Comparison of ENCODE assay signal across 18 cellular contexts in genomic region chr18:12432881-12433280, GRCh38. TPM values are rescaled to one million over a fixed set of nuclear protein-coding genes. Genes with fewer than 3 reads are reported as not detected.
DNase-seq lines count a peak whose midpoint lies in the region; ATAC-seq, FAIRE-seq and TF ChIP-seq lines count a peak whose summit lies in the region.
"Had no signal": no experiment of that assay in that cellular context is flagged by ENCODE, and none has a peak within 500 bp of the region (broad histone marks: within the 10 kb centered on the region; RNA-seq: fewer than 3 reads in every experiment).

No MANE protein-coding gene starts in this region.

- H3K9me3 ChIP-seq in HepG2 (ENCODE audit: low read length) = no peaks in the 10 kb centered on the region
- no peaks in the 10 kb centered on the region for H3K9me3 ChIP-seq in right lobe of liver
- no peaks in the 10 kb centered on the region for H3K9me3 ChIP-seq in Panc1 (ENCODE audit: control insufficient read depth, insufficient read depth, low read depth, low read length)
- H3K9me3 ChIP-seq in spleen = no peaks in the 10 kb centered on the region
- H3K9me3 ChIP-seq in SJCRH30 (replicated peaks) = no peaks in the 10 kb centered on the region
- H3K9me3 ChIP-seq: HAP-1 had no signal

- no peak for ATAC-seq in HepG2
- no peak for ATAC-seq in right lobe of liver
- ATAC-seq in Panc1 = no peak
- ATAC-seq: GM23338 had no signal

- intact Hi-C loops in HepG2 (cut with micrococcal nuclease; ENCODE audit: unreplicated experiment) = no loop called here
- intact Hi-C loops in right lobe of liver (cut with DNase I) = no loop called here
- intact Hi-C loops in Panc1 (cut with micrococcal nuclease; ENCODE audit: unreplicated experiment) = no loop called here
- intact Hi-C loops in spleen (cut with DNase I; ENCODE audit: low total_unique reads) = no loop called here

- no peaks in the 10 kb centered on the region for H3K9me3 Mint-ChIP-seq in endothelial cell (ENCODE audit: unreplicated experiment)
- H3K9me3 Mint-ChIP-seq: GM23338, HFFc6 had no signal

- no peak for TF ChIP-seq POLR2A in HepG2 (IDR thresholded peaks at IDR 0.05; ENCODE audit: insufficient read depth in 1 of 2, low read depth in 2 of 2, low read length in 2 of 2)
- no peak for TF ChIP-seq POLR2A in right lobe of liver (IDR thresholded peaks at IDR 0.05)
- TF ChIP-seq POLR2A in spleen (IDR thresholded peaks at IDR 0.05) = no peak

- H3K9ac ChIP-seq in HepG2 (ENCODE audit: insufficient read depth, low read depth, low read length) = no peak overlapping the region

- H3K4me3 ChIP-seq in HepG2 (replicated peaks in 1 of 3; ENCODE audit: insufficient read depth in 1 of 3, low read depth in 2 of 3, low read length in 3 of 3) (no peak overlapping the region), right lobe of liver (no peak overlapping the region), Panc1 (ENCODE audit: low read depth in 2 of 2, low read length in 2 of 2) (no peak overlapping the region), spleen (no peak overlapping the region), SJCRH30 (no peak overlapping the region)
- H3K4me3 ChIP-seq: GM23338, HAP-1 had no signal

- no peak for TF ChIP-seq EP300 in HepG2 (IDR thresholded peaks at IDR 0.05; ENCODE audit: low read depth in 2 of 2, low read length in 2 of 2)
- no peak for TF ChIP-seq EP300 in HepG2 (CRISPR knock-in tag; IDR thresholded peaks at IDR 0.05; ENCODE audit: borderline replicate concordance)

- H4K20me1 ChIP-seq in HepG2 (ENCODE audit: insufficient read depth, low read length) = no peaks in the 10 kb centered on the region

- H3K36me3 Mint-ChIP-seq in endothelial cell (ENCODE audit: low read depth, unreplicated experiment) = peaks cover 16% of the 10 kb centered on the region
- H3K36me3 Mint-ChIP-seq: CD4-positive, alpha-beta memory T cell had no signal

- H3K4me2 ChIP-seq in HepG2 (ENCODE audit: low read depth, low read length) = no peak overlapping the region
- H3K4me2 ChIP-seq: GM23338 had no signal

- no peaks in the 10 kb centered on the region for H3K79me2 ChIP-seq in HepG2 (ENCODE audit: insufficient read depth, low read length)

- H3K4me3 Mint-ChIP-seq in endothelial cell (ENCODE audit: unreplicated experiment) = peak overlapping the region; percentile 14
- H3K4me3 Mint-ChIP-seq: CD4-positive, alpha-beta memory T cell; GM23338; HFFc6 had no signal

- peaks cover 6 to 31% of the 10 kb centered on the region in 2 experiments; a peak in 4 of 5 replicates for H3K36me3 ChIP-seq in HepG2 (replicated peaks in 1 of 2; ENCODE audit: control insufficient read depth in 1 of 2, insufficient read depth in 2 of 2, low read length in 2 of 2)
- no peaks in the 10 kb centered on the region for H3K36me3 ChIP-seq in right lobe of liver
- H3K36me3 ChIP-seq in Panc1 (ENCODE audit: control insufficient read depth, insufficient read depth, low read length) = no peaks in the 10 kb centered on the region
- peaks cover 0 to 47% (median 3%) of the 10 kb centered on the region in 6 donors for H3K36me3 ChIP-seq in spleen
- H3K36me3 ChIP-seq in SJCRH30 = no peaks in the 10 kb centered on the region

- in situ Hi-C loops in HepG2 (cut with HindIII; ENCODE audit: extremely low pct_ligation_motif_present, low pct_unique_long_range_greater_than_20kb) (no loop called here), Panc1 (cut with HindIII; ENCODE audit: low pct_unique_long_range_greater_than_20kb, low sequenced_read_pairs) (no loop called here)

- CTCF ChIA-PET in HepG2 (lab: Yijun Ruan, JAX; ENCODE audit: low intra/inter-chr PET ratio, low total read pairs) (no interaction called here), Panc1 (lab: Charles Lee) (no interaction called here)

- TF ChIP-seq CTCF in HepG2 (CRISPR knock-in tag; IDR thresholded peaks at IDR 0.05) (no peak), right lobe of liver (IDR thresholded peaks at IDR 0.05) (no peak), Panc1 (IDR thresholded peaks at IDR 0.05) (no peak), endothelial cell (IDR thresholded peaks at IDR 0.05; ENCODE audit: unreplicated experiment) (no peak), spleen (IDR thresholded peaks at IDR 0.05 in 8 of 11, conservative IDR thresholded peaks at IDR 0.05 in 3 of 11) (no peak)

- 98% methylated on average over 20 of the region's 31 CpGs for WGBS in HepG2 (ENCODE audit: low lambda C conversion rate)
- WGBS in right lobe of liver (ENCODE audit: insufficient coverage, low coverage, low lambda C conversion rate, missing lambda C conversion rate) = 100% methylated on average over 1 of the region's 31 CpGs
- WGBS in spleen, 5 donors = 94 to 99% (median 97%) methylated on average over 31 of the region's 31 CpGs

- H3K27ac Mint-ChIP-seq in endothelial cell (ENCODE audit: unreplicated experiment) = no peak overlapping the region
- H3K27ac Mint-ChIP-seq: CD4-positive, alpha-beta memory T cell; GM23338; HFFc6 had no signal

- H3K27me3 ChIP-seq in HepG2 (ENCODE audit: control insufficient read depth in 1 of 2, insufficient read depth in 2 of 2, low read length in 2 of 2) = no peaks in the 10 kb centered on the region
- H3K27me3 ChIP-seq in right lobe of liver = no peaks in the 10 kb centered on the region
- no peaks in the 10 kb centered on the region for H3K27me3 ChIP-seq in Panc1 (ENCODE audit: control insufficient read depth, insufficient read depth, low read length)
- no peaks in the 10 kb centered on the region for H3K27me3 ChIP-seq in spleen (replicated peaks in 1 of 7)
- no peaks in the 10 kb centered on the region for H3K27me3 ChIP-seq in SJCRH30

- peaks cover 3% of the 10 kb centered on the region for H3K27me3 Mint-ChIP-seq in endothelial cell (ENCODE audit: unreplicated experiment)
- H3K27me3 Mint-ChIP-seq: CD4-positive, alpha-beta memory T cell had no signal

- no peak for TF ChIP-seq RAD21 in HepG2 (CRISPR knock-in tag; IDR thresholded peaks at IDR 0.05)

- no peak overlapping the region for H2AFZ ChIP-seq in HepG2 (ENCODE audit: low read length)
- H2AFZ ChIP-seq: GM23338 had no signal

- FAIRE-seq in HepG2 (lab: Jason Lieb, UNC) (no peak), GM19239 (lab: Jason Lieb, UNC) (no peak)
- FAIRE-seq: G401.6, GM12892 had no signal

- no peaks in the 10 kb centered on the region for H3K4me1 Mint-ChIP-seq in endothelial cell (ENCODE audit: unreplicated experiment)
- H3K4me1 Mint-ChIP-seq: CD4-positive, alpha-beta memory T cell had no signal

- no TSS peak for BruUV-seq in HepG2 (replicated peaks; lab: Mats Ljungman, UMichigan)
- BruUV-seq in Panc1 (replicated peaks; lab: Mats Ljungman, UMichigan) = TSS peak; percentile 37

- H3K4me1 ChIP-seq in HepG2 (ENCODE audit: insufficient read depth, low read length) (no peaks in the 10 kb centered on the region), right lobe of liver (no peaks in the 10 kb centered on the region), Panc1 (ENCODE audit: control insufficient read depth, insufficient read depth, low read length) (no peaks in the 10 kb centered on the region), spleen (no peaks in the 10 kb centered on the region), SJCRH30 (no peaks in the 10 kb centered on the region)
- H3K4me1 ChIP-seq: HAP-1 had no signal

- H3K27ac ChIP-seq in HepG2 (ENCODE audit: extremely low read length, insufficient read depth, low read length) (no peak overlapping the region), right lobe of liver (no peak overlapping the region), Panc1 (ENCODE audit: low read length) (no peak overlapping the region), spleen (no peak overlapping the region), SJCRH30 (no peak overlapping the region)

- POLR2A ChIA-PET in HepG2 (lab: Yijun Ruan, JAX) (no interaction called here), Panc1 (lab: Charles Lee) (no interaction called here)

- DNase-seq in HepG2 (ENCODE audit: low spot score) (no peak), right lobe of liver (no peak), Panc1 (ENCODE audit: low read depth, low spot score) (no peak), endothelial cell (ENCODE audit: low spot score) (no peak), spleen (peak; percentile 72), GM19239 (ENCODE audit: insufficient read length, low spot score) (no peak), SJCRH30 (no peak), pons (ENCODE audit: low spot score) (no peak)
- DNase-seq: C1 segment of cervical spinal cord; CD4-positive, alpha-beta memory T cell; COR-L47; DMS153; DND-41; HFFc6 had no signal

RNA-seq across cellular contexts. Expression of gene PRELID3A, which starts 25.2 kb away (rescaled TPM):
- 5.5 and 11.0 TPM in 2 replicates for total RNA-seq in HepG2 (2016; rRNA removed; fragmentation: Illumina TruSeq; extraction: Trizol)
- 3.0 and 3.2 TPM in 2 replicates for total RNA-seq in HepG2 (2016; cell fraction: cytosol; rRNA removed; fragmentation: Illumina TruSeq; extraction: Trizol; ENCODE audit: low read depth)
- total RNA-seq in HepG2 (2016; cell fraction: insoluble cytoplasmic fraction; rRNA removed; fragmentation: Illumina TruSeq; extraction: Trizol) = 4.3 and 10.9 TPM in 2 replicates
- 3.0 and 4.4 TPM in 2 replicates for total RNA-seq in HepG2 (2016; cell fraction: membrane; rRNA removed; fragmentation: Illumina TruSeq; extraction: Trizol)
- total RNA-seq in HepG2 (2016; cell fraction: nucleus; rRNA removed; fragmentation: Illumina TruSeq; extraction: Trizol) = 12.6 and 13.7 TPM in 2 replicates
- 7.2 and 10.3 TPM in 2 replicates for polyA plus RNA-seq in HepG2 (2011; rRNA removed)
- polyA plus RNA-seq in HepG2 (2011; cell fraction: cytosol; rRNA removed) = 4.0 and 6.0 TPM in 2 replicates
- polyA plus RNA-seq in HepG2 (2011; cell fraction: nucleus; rRNA removed) = 61.8 and 73.7 TPM in 2 replicates
- 6.1 and 8.3 TPM in 2 replicates for polyA plus RNA-seq in HepG2 (2012)
- polyA plus RNA-seq in HepG2 (2016; cell fraction: cytosol; fragmentation: Illumina TruSeq; extraction: Trizol; ENCODE audit: low read depth) = 1.6 and 1.7 TPM in 2 replicates
- 5.9 and 7.6 TPM in 2 replicates for polyA plus RNA-seq in HepG2 (2016; cell fraction: insoluble cytoplasmic fraction; fragmentation: Illumina TruSeq; extraction: Trizol; ENCODE audit: low read depth)
- polyA plus RNA-seq in HepG2 (2016; cell fraction: membrane; fragmentation: Illumina TruSeq; extraction: Trizol; ENCODE audit: low read depth) = 2.1 and 2.3 TPM in 2 replicates
- 42.6 and 45.2 TPM in 2 replicates for polyA plus RNA-seq in HepG2 (2016; cell fraction: nucleus; fragmentation: Illumina TruSeq; extraction: Trizol; ENCODE audit: insufficient read depth, low read depth)
- polyA minus RNA-seq in HepG2 (2011; rRNA and poly(A)+ RNA removed; ENCODE audit: low replicate concordance) = 1.4 and 2.5 TPM in 2 replicates
- polyA minus RNA-seq in HepG2 (2011; cell fraction: cytosol; rRNA and poly(A)+ RNA removed) = 0.99 and 2.6 TPM in 2 replicates
- polyA minus RNA-seq in HepG2 (2011; cell fraction: nucleus; rRNA and poly(A)+ RNA removed) = 10.0 and 13.9 TPM in 2 replicates
- total RNA-seq in right lobe of liver = under 1 TPM in 4 of 6 experiments, not detected in 2; 0.19 to 0.62 (median 0.32) TPM
- total RNA-seq in Panc1 (2021; ENCODE audit: unreplicated experiment) = 9.3 TPM
- polyA plus RNA-seq in Panc1 (2012; ENCODE audit: insufficient read length) = 8.3 TPM
- total RNA-seq in endothelial cell (ENCODE audit: unreplicated experiment) = 1.5 TPM
- total RNA-seq in spleen = 1 to 10 TPM; 2.4 to 5.1 (median 3.5) TPM
- 1 to 10 TPM in 2 of 3 donors, under 1 TPM in 1; 0.93 to 2.0 (median 1.1) TPM for polyA plus RNA-seq in spleen
- 1.4 and 2.1 TPM in 2 replicates for total RNA-seq in SJCRH30 (2014; rRNA removed; shearing (Covaris generic))
- polyA plus RNA-seq: CD4-positive, alpha-beta memory T cell had no signal

RNA-seq across cellular contexts. Expression of gene AFG3L2, which starts 55.9 kb away (rescaled TPM):
- total RNA-seq in HepG2 (2016; rRNA removed; fragmentation: Illumina TruSeq; extraction: Trizol) (86.3 and 86.9 TPM in 2 replicates), right lobe of liver (10 to 100 TPM; 30.2 to 47.7 (median 36.3) TPM), Panc1 (2021; ENCODE audit: unreplicated experiment) (58.0 TPM), endothelial cell (ENCODE audit: unreplicated experiment) (47.7 TPM), spleen (10 to 100 TPM; 28.5 to 42.4 (median 35.8) TPM)
- 29.3 and 39.0 TPM in 2 replicates for total RNA-seq in HepG2 (2016; cell fraction: cytosol; rRNA removed; fragmentation: Illumina TruSeq; extraction: Trizol; ENCODE audit: low read depth)
- 85.3 and 86.3 TPM in 2 replicates for total RNA-seq in HepG2 (2016; cell fraction: insoluble cytoplasmic fraction; rRNA removed; fragmentation: Illumina TruSeq; extraction: Trizol)
- total RNA-seq in HepG2 (2016; cell fraction: membrane; rRNA removed; fragmentation: Illumina TruSeq; extraction: Trizol) = 30.7 and 35.0 TPM in 2 replicates
- 64.9 and 72.6 TPM in 2 replicates for total RNA-seq in HepG2 (2016; cell fraction: nucleus; rRNA removed; fragmentation: Illumina TruSeq; extraction: Trizol)
- polyA plus RNA-seq in HepG2 (2011; rRNA removed) (26.2 and 28.6 TPM in 2 replicates), spleen (10 to 100 TPM; 16.0 to 22.2 (median 17.3) TPM)
- 22.4 and 28.3 TPM in 2 replicates for polyA plus RNA-seq in HepG2 (2011; cell fraction: cytosol; rRNA removed)
- polyA plus RNA-seq in HepG2 (2011; cell fraction: nucleus; rRNA removed) = 14.9 and 16.4 TPM in 2 replicates
- polyA plus RNA-seq in HepG2 (2012) = 42.2 and 47.5 TPM in 2 replicates
- 5.9 and 6.1 TPM in 2 replicates for polyA plus RNA-seq in HepG2 (2016; cell fraction: cytosol; fragmentation: Illumina TruSeq; extraction: Trizol; ENCODE audit: low read depth)
- polyA plus RNA-seq in HepG2 (2016; cell fraction: insoluble cytoplasmic fraction; fragmentation: Illumina TruSeq; extraction: Trizol; ENCODE audit: low read depth) = 66.5 and 67.7 TPM in 2 replicates
- 12.3 and 14.9 TPM in 2 replicates for polyA plus RNA-seq in HepG2 (2016; cell fraction: membrane; fragmentation: Illumina TruSeq; extraction: Trizol; ENCODE audit: low read depth)
- 57.2 and 57.6 TPM in 2 replicates for polyA plus RNA-seq in HepG2 (2016; cell fraction: nucleus; fragmentation: Illumina TruSeq; extraction: Trizol; ENCODE audit: insufficient read depth, low read depth)
- polyA minus RNA-seq in HepG2 (2011; rRNA and poly(A)+ RNA removed; ENCODE audit: low replicate concordance) = 26.7 and 36.0 TPM in 2 replicates
- 28.5 and 36.9 TPM in 2 replicates for polyA minus RNA-seq in HepG2 (2011; cell fraction: cytosol; rRNA and poly(A)+ RNA removed)
- 48.8 and 49.7 TPM in 2 replicates for polyA minus RNA-seq in HepG2 (2011; cell fraction: nucleus; rRNA and poly(A)+ RNA removed)
- polyA plus RNA-seq in Panc1 (2012; ENCODE audit: insufficient read length) = 32.6 TPM
- 41.0 and 42.3 TPM in 2 replicates for total RNA-seq in SJCRH30 (2014; rRNA removed; shearing (Covaris generic))
